ENCODE assay signal across 24 cellular contexts in the genomic region with DNA sequence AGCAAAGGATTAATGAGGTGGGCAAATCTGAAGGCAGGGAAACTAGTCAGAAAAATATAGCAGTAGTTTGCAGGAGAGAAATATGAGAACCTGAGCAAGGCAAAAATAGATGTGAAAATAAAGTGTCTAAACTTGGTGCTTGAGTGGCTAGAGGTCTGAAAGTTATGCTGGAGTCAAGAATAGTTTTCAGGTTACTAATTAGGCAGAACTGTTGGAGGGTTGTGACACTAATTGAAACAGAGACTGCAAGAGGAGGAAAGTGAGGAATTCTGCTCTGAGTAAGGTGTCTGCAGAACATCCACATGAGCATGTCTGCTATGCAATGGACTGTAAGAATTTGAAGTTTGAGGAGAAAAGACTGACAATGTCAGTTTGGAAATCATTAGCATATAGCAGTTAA.
A peak's percentile ranks its signal among the peaks of the same experiment; 100 is the strongest.
DNase-seq lines count a peak whose midpoint lies in the region; ATAC-seq and TF ChIP-seq lines count a peak whose summit lies in the region.
"Had no signal": no experiment of that assay in that cellular context is flagged by ENCODE, and none has a peak within 500 bp of the region (broad histone marks: within the 10 kb centered on the region; RNA-seq: fewer than 3 reads in every experiment).

No MANE protein-coding gene starts in this region.

- H3K9me3 Mint-ChIP-seq in nephron progenitor cell: peaks cover 3% of the 10 kb centered on the region

- TF ChIP-seq CTCF in MM.1S (IDR thresholded peaks at IDR 0.05; ENCODE audit: low read length) (no peak), nephron progenitor cell (IDR thresholded peaks at IDR 0.05) (no peak)

- no peak overlapping the region for H3K4me3 Mint-ChIP-seq in nephron progenitor cell
- H3K4me3 Mint-ChIP-seq: T-helper 17 cell had no signal

- no peaks in the 10 kb centered on the region for H3K36me3 Mint-ChIP-seq in nephron progenitor cell (ENCODE audit: low read depth)

- H3K9ac ChIP-seq in MM.1S (ENCODE audit: low read length): peak overlapping the region; percentile 28; the same call in 1 of the 2 replicates

- peak overlapping the region; percentile 59 for H3K4me2 ChIP-seq in MM.1S (ENCODE audit: low read depth, low read length)
- H3K4me2 ChIP-seq: PC-9 had no signal

- peak overlapping the region; percentile 24 for H3K27ac Mint-ChIP-seq in nephron progenitor cell
- H3K27ac Mint-ChIP-seq: T-helper 17 cell had no signal

- peaks cover 47% of the 10 kb centered on the region for H3K4me1 ChIP-seq in MM.1S (ENCODE audit: low read length)
- H3K4me1 ChIP-seq: BE2C had no signal

- H3K27me3 Mint-ChIP-seq in nephron progenitor cell (ENCODE audit: low read depth, poor library complexity): no peaks in the 10 kb centered on the region
- H3K27me3 Mint-ChIP-seq: T-helper 17 cell had no signal

- H4K20me1 ChIP-seq in MM.1S (ENCODE audit: insufficient read depth, low read length): no peaks in the 10 kb centered on the region

- H3F3A ChIP-seq in MM.1S (ENCODE audit: insufficient read depth, low read length): peaks cover 24% of the 10 kb centered on the region

- DNase-seq in MM.1S (peak; percentile 72), nephron progenitor cell (no peak), SW480 (ENCODE audit: low spot score) (no peak), GF-D8 (lab: John Stamatoyannopoulos, UW) (no peak)
- no peak for DNase-seq in activated CD4-positive, alpha-beta T cell treated with anti-CD3 and anti-CD28 coated beads for 4 hours
- DNase-seq: BE2C, EL, GOT3, HCEC 1CT, NCI-H1092 treated with DMSO at 0.1 percent for 48 hours, NCI-H1436 treated with DMSO at 0.1 percent for 48 hours, NCI-H2029 treated with DMSO at 0.1 percent for 48 hours, NCI-H2171, NCI-H446, NCI-H526, PC-9, RPMI8226, SHP77, T-helper 17 cell had no signal

- no peaks in the 10 kb centered on the region for H3K9me2 ChIP-seq in MM.1S (replicated peaks; ENCODE audit: insufficient read depth, low read length)

- peak overlapping the region; percentile 76 for H3K27ac ChIP-seq in MM.1S (ENCODE audit: low read length)
- H3K27ac ChIP-seq: HL-60, PC-9 had no signal

- H3K27me3 ChIP-seq in MM.1S (replicated peaks; ENCODE audit: insufficient read depth, low read length): no peaks in the 10 kb centered on the region
- H3K27me3 ChIP-seq: BE2C had no signal

- H3K36me3 ChIP-seq in MM.1S (replicated peaks; ENCODE audit: insufficient read depth, low read length): no peaks in the 10 kb centered on the region
- H3K36me3 ChIP-seq: BE2C had no signal

- no peaks in the 10 kb centered on the region for H3K9me3 ChIP-seq in MM.1S (replicated peaks; ENCODE audit: insufficient read depth, low read length)
- H3K9me3 ChIP-seq: BE2C had no signal

- H3K79me2 ChIP-seq in MM.1S (ENCODE audit: low read length): no peaks in the 10 kb centered on the region

- peaks cover 10% of the 10 kb centered on the region for H3K4me1 Mint-ChIP-seq in nephron progenitor cell
- H3K4me1 Mint-ChIP-seq: T-helper 17 cell had no signal

- peak; percentile 72 for ATAC-seq in GM18519 (IDR thresholded peaks at IDR 0.05; ENCODE audit: low FRiP score, unreplicated experiment)
- peak; percentile 50 for ATAC-seq in HG02588 (IDR thresholded peaks at IDR 0.05; ENCODE audit: unreplicated experiment)
- ATAC-seq: HepG2, K562, T-helper 17 cell had no signal

- 0 out of 2 replicates have a peak overlapping the region, but pooled peaks have one; percentile 12 for H2AFZ ChIP-seq in MM.1S (ENCODE audit: low read length)
- H2AFZ ChIP-seq: PC-9 had no signal

- peak overlapping the region; percentile 4; the same call in 1 of the 2 replicates for H3K4me3 ChIP-seq in MM.1S (ENCODE audit: low read length)
- H3K4me3 ChIP-seq: K562, PC-9 had no signal
